8 cellular contexts compared by ENCODE assay signal in the genomic region with DNA sequence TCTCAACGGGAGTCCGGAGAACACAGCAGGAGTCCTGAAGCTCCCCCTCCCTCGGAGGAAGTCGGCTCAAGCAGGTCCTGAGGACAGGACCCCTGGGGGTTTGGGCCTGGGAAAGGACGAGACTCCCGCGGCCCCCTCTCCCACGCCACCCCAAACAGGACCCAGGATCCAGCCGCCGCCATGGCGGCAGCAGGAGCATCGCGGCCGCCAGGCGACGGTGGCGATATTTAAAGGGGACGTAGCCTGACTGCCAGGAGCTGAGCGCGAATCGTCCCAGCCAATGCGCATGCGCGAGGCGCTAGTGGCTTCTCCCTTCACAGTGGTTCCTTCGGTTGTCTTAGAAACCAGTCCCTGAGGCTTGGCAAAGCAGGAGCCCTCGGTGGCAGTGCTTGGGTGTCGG.
DNase-seq lines count a peak whose midpoint lies in the region; ATAC-seq and TF ChIP-seq lines count a peak whose summit lies in the region.
"Not testable (repeated sequence)": the region's sequence is repeated elsewhere in the genome, so short reads cannot be mapped to it uniquely, and the experiment has no call there.

No MANE protein-coding gene starts in this region.

- BruUV-seq in MCF 10A (replicated peaks; lab: Mats Ljungman, UMichigan): not testable (repeated sequence)

- not testable (repeated sequence) for H4K8ac ChIP-seq in neuronal stem cell (ENCODE audit: low read depth, low read length)

- H3K27ac ChIP-seq in left ventricle myocardium inferior (replicated peaks); neuronal stem cell (replicated peaks; ENCODE audit: low read length): not testable (repeated sequence)

- ATAC-seq in GM21526 (IDR thresholded peaks at IDR 0.05; ENCODE audit: low FRiP score, unreplicated experiment): peak; percentile 72

- H3K4ac ChIP-seq in neuronal stem cell (ENCODE audit: low read length): not testable (repeated sequence)

- intact Hi-C loops in MCF 10A (cut with micrococcal nuclease); left ventricle myocardium inferior (cut with micrococcal nuclease): not testable (repeated sequence)

- not testable (repeated sequence) for H3K27ac Mint-ChIP-seq in MCF 10A (ENCODE audit: low read depth, unreplicated experiment)

- peak overlapping the region; percentile 59 for H2AFZ ChIP-seq in neuronal stem cell (ENCODE audit: low read length)

- H2BK12ac ChIP-seq in neuronal stem cell (ENCODE audit: low read length): not testable (repeated sequence)

- WGBS in neuronal stem cell (ENCODE audit: extremely low coverage in 2 of 2, insufficient read length in 2 of 2, insufficient replicate concordance in 1 of 2), 2 donors: no CpG with 5 or more reads among the region's 28 CpGs

- not testable (repeated sequence) for H3K36me3 Mint-ChIP-seq in MCF 10A (ENCODE audit: insufficient read depth, unreplicated experiment)

- DNase-seq in BE2C: peak; percentile 75
- peak; percentile 81 for DNase-seq in Jurkat, Clone E6-1 (ENCODE audit: low read depth, low spot score)
- peak; percentile 68 for DNase-seq in activated CD4-positive, alpha-beta T cell treated with anti-CD3 and anti-CD28 coated beads, Interleukin-2, amount 50 U/mL, for 1 hour
- peak; percentile 27 for DNase-seq in MCF 10A (ENCODE audit: unreplicated experiment)
- DNase-seq in left ventricle myocardium inferior: peak; percentile 69
- peak; percentile 71 for DNase-seq in neuronal stem cell (ENCODE audit: low spot score)
- peak; percentile 35 to 55 for DNase-seq in stimulated activated CD8-positive, alpha-beta memory T cell treated with anti-CD3 and anti-CD28 coated beads, Interleukin-15, amount 100 ng/mL, for 4 hours (ENCODE audit: low read depth in 2 of 2)

- H3K9ac ChIP-seq in neuronal stem cell (ENCODE audit: low read depth, low read length, poor library complexity): not testable (repeated sequence)

- H3K27me3 ChIP-seq in BE2C; neuronal stem cell (ENCODE audit: control insufficient read depth in 3 of 3, insufficient read depth in 3 of 3, low read depth in 1 of 3, low read length in 3 of 3): not testable (repeated sequence)
- H3K27me3 ChIP-seq in left ventricle myocardium inferior (ENCODE audit: low read depth): peaks cover 19% of the 10 kb centered on the region

- not testable (repeated sequence) for H3K23ac ChIP-seq in neuronal stem cell (ENCODE audit: low read depth, low read length, poor library complexity)

- CTCF ChIA-PET in MCF 10A (lab: Yijun Ruan, JAX): not testable (repeated sequence)

- POLR2A ChIA-PET in MCF 10A (lab: Yijun Ruan, JAX): not testable (repeated sequence)

- peak overlapping the region; percentile 38 for H3K18ac ChIP-seq in neuronal stem cell (ENCODE audit: low read length)

- not testable (repeated sequence) for H3K27me3 Mint-ChIP-seq in MCF 10A (ENCODE audit: insufficient read depth, unreplicated experiment)

- H4K91ac ChIP-seq in neuronal stem cell (ENCODE audit: low read depth, low read length, poor library complexity): not testable (repeated sequence)

- not testable (repeated sequence) for H3K9me3 ChIP-seq in BE2C; left ventricle myocardium inferior (replicated peaks); neuronal stem cell (replicated peaks in 1 of 2; ENCODE audit: control insufficient read depth in 2 of 2, insufficient read depth in 1 of 2, low read depth in 1 of 2, low read length in 2 of 2)

- H3K4me2 ChIP-seq in neuronal stem cell (ENCODE audit: insufficient read depth, low read length, poor library complexity, severe bottlenecking): peak overlapping the region; percentile 18

- not testable (repeated sequence) for H3K4me1 Mint-ChIP-seq in MCF 10A (ENCODE audit: insufficient read depth, unreplicated experiment)

- H3K36me3 ChIP-seq in BE2C; left ventricle myocardium inferior; neuronal stem cell (replicated peaks in 1 of 2; ENCODE audit: control insufficient read depth in 2 of 2, insufficient read depth in 2 of 2, low read length in 2 of 2): not testable (repeated sequence)

- peak overlapping the region; percentile 49 for H3K4me3 Mint-ChIP-seq in MCF 10A (ENCODE audit: unreplicated experiment)

- not testable (repeated sequence) for H2BK15ac ChIP-seq in neuronal stem cell (ENCODE audit: low read length)

- peaks cover 19% of the 10 kb centered on the region for H3K9me3 Mint-ChIP-seq in MCF 10A (ENCODE audit: unreplicated experiment)

- H3K4me3 ChIP-seq in BE2C (ENCODE audit: low read depth, low read length): peak overlapping the region; percentile 40
- H3K4me3 ChIP-seq in Jurkat, Clone E6-1 (ENCODE audit: low read length): peak overlapping the region; percentile 44
- H3K4me3 ChIP-seq in left ventricle myocardium inferior: peak overlapping the region; percentile 36
- H3K4me3 ChIP-seq in neuronal stem cell (ENCODE audit: low read length in 2 of 2): peak overlapping the region; percentile 19 to 66

- TF ChIP-seq CTCF in BE2C (IDR thresholded peaks at IDR 0.05; ENCODE audit: low read depth, low read length); MCF 10A (IDR thresholded peaks at IDR 0.05; ENCODE audit: unreplicated experiment); left ventricle myocardium inferior (IDR thresholded peaks at IDR 0.05; ENCODE audit: borderline replicate concordance): not testable (repeated sequence)

- H3K79me1 ChIP-seq in neuronal stem cell (ENCODE audit: low read depth, low read length): not testable (repeated sequence)

- H2BK5ac ChIP-seq in neuronal stem cell (ENCODE audit: low read length): not testable (repeated sequence)

- not testable (repeated sequence) for H3K14ac ChIP-seq in neuronal stem cell (ENCODE audit: low read length)

- not testable (repeated sequence) for H2AK5ac ChIP-seq in neuronal stem cell (ENCODE audit: low read depth, low read length)

- H2BK120ac ChIP-seq in neuronal stem cell (ENCODE audit: low read depth, low read length): not testable (repeated sequence)

- not testable (repeated sequence) for H3K4me1 ChIP-seq in BE2C; left ventricle myocardium inferior; neuronal stem cell (ENCODE audit: control insufficient read depth in 2 of 2, insufficient read depth in 1 of 2, low read depth in 1 of 2, low read length in 2 of 2)

Comparison
In these comparisons a context has a peak if more than half of its experiments do, and no peak if none do; other contexts are left out.
1. DNase-seq: peak in every context shown above with its lines; median percentile 81 in Jurkat, Clone E6-1; 75 in BE2C; 71 in neuronal stem cell; 69 in left ventricle myocardium inferior; 68 in activated CD4-positive, alpha-beta T cell treated with anti-CD3 and anti-CD28 coated beads, Interleukin-2, amount 50 U/mL, for 1 hour; 45 in stimulated activated CD8-positive, alpha-beta memory T cell treated with anti-CD3 and anti-CD28 coated beads, Interleukin-15, amount 100 ng/mL, for 4 hours; 27 in MCF 10A.